ENCODE assay signal across 11 cellular contexts in genomic region chr4:155543126-155543765, GRCh38.
DNase-seq lines count a peak whose midpoint lies in the region; ATAC-seq, FAIRE-seq and TF ChIP-seq lines count a peak whose summit lies in the region.
"Had no signal": no experiment of that assay in that cellular context is flagged by ENCODE, and none has a peak within 500 bp of the region (broad histone marks: within the 10 kb centered on the region; RNA-seq: fewer than 3 reads in every experiment).

No MANE protein-coding gene starts in this region.

- no peak for DNase-seq in heart right ventricle
- no peak for DNase-seq in Right ventricle myocardium inferior (ENCODE audit: missing footprints)
- DNase-seq in brain microvascular endothelial cell: peak; percentile 31
- no peak for DNase-seq in NCI-H1930 (lab: John Stamatoyannopoulos, UW)
- no peak for DNase-seq in NCI-H510A (lab: John Stamatoyannopoulos, UW)
- no peak for DNase-seq in frontal cortex (ENCODE audit: low spot score in 2 of 2)
- DNase-seq in head of caudate nucleus: no peak
- DNase-seq: activated CD8-positive, alpha-beta T cell treated with anti-CD3 and anti-CD28 coated beads, Interleukin-2, amount 10 ng/mL, durations not matched to agents 7 days and 5 days; NCI-H1417 treated with DMSO at 0.1 percent for 48 hours had no signal

- H3K4me3 ChIP-seq in heart right ventricle (no peak overlapping the region), brain microvascular endothelial cell (ENCODE audit: low read depth, low read length) (no peak overlapping the region)

- TF ChIP-seq CTCF in heart right ventricle (IDR thresholded peaks at IDR 0.05) (no peak), brain microvascular endothelial cell (IDR thresholded peaks at IDR 0.05; ENCODE audit: low read depth, low read length, missing control alignments) (no peak)

- peaks cover 0 to 34% (median 16%) of the 10 kb centered on the region in 9 donors for H3K4me1 ChIP-seq in heart right ventricle

- WGBS in heart right ventricle, 2 donors: 71 to 88% methylated on average over 3 of the region's 3 CpGs

- peak overlapping the region in 2 of 10 donors; percentile 24 to 54 for H3K27ac ChIP-seq in heart right ventricle
- no peak overlapping the region for H3K27ac ChIP-seq in brain microvascular endothelial cell
- H3K27ac ChIP-seq: RWPE1 had no signal

- in situ Hi-C loops in brain microvascular endothelial cell (cut with HindIII; ENCODE audit: low pct_ligation_motif_present, low sequenced_read_pairs): no loop called here

- intact Hi-C loops in heart right ventricle (cut with DNase I) (no loop called here), Right ventricle myocardium inferior (cut with DNase I) (no loop called here), head of caudate nucleus (cut with DNase I) (no loop called here)

- H3K9me3 ChIP-seq in heart right ventricle: no peaks in the 10 kb centered on the region

- no peaks in the 10 kb centered on the region for H3K36me3 ChIP-seq in heart right ventricle
- no peaks in the 10 kb centered on the region for H3K36me3 ChIP-seq in brain microvascular endothelial cell (replicated peaks)

- FAIRE-seq in frontal cortex (lab: Jason Lieb, UNC): no peak

- H3K27me3 ChIP-seq in heart right ventricle (no peaks in the 10 kb centered on the region), brain microvascular endothelial cell (replicated peaks) (no peaks in the 10 kb centered on the region)

- peak in 6 of 8 donors; percentile 4 to 76 (median 45) for ATAC-seq in heart right ventricle
- no peak for ATAC-seq in Right ventricle myocardium inferior
- ATAC-seq in HG02981 (IDR thresholded peaks at IDR 0.05; ENCODE audit: unreplicated experiment): peak; percentile 92
- ATAC-seq: activated CD8-positive, alpha-beta T cell treated with anti-CD3 and anti-CD28 coated beads, Interleukin-2, amount 10 ng/mL, durations not matched to agents 7 days and 5 days had no signal
